ENCODE assay signal across 24 cellular contexts in the genomic region with DNA sequence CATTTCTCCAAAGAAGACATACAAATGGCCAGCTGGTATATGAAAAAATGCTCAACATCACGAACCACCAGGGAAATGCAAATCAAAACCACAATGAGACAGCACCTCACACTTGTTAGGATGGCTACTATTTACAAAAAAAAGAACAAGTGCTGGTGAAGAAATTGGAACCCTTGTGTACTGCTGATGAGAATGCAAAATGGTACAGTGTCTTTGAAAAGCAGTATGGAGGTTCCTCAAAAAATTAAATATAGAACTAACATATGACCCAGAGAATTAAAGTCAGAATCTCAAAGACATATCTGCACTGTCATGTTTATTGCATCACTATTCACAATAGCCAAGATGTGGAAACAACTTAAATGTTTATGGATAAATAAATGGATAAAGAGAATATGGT. TPM values are rescaled to one million over a fixed set of nuclear protein-coding genes. Genes with fewer than 3 reads are reported as not detected.
DNase-seq lines count a peak whose midpoint lies in the region; ATAC-seq, FAIRE-seq and TF ChIP-seq lines count a peak whose summit lies in the region.
"Had no signal": no experiment of that assay in that cellular context is flagged by ENCODE, and none has a peak within 500 bp of the region (broad histone marks: within the 10 kb centered on the region; RNA-seq: fewer than 3 reads in every experiment).

No MANE protein-coding gene starts in this region.

- H2AFZ ChIP-seq in Karpas-422 (ENCODE audit: low read length) (no peak overlapping the region), GM12878 (ENCODE audit: control insufficient read depth, low read depth, low read length) (no peak overlapping the region), PC-9 (no peak overlapping the region)
- H2AFZ ChIP-seq: GM23338 had no signal

- no peak for TF ChIP-seq CTCF in A549 (IDR thresholded peaks at IDR 0.05)
- no peak for TF ChIP-seq CTCF in GM12878 (IDR thresholded peaks at IDR 0.05 in 2 of 3, conservative IDR thresholded peaks at IDR 0.05 in 1 of 3; ENCODE audit: control insufficient read depth in 2 of 3, extremely low read depth in 1 of 3, insufficient read depth in 1 of 3, low read depth in 3 of 3, low read length in 3 of 3)
- no peak for TF ChIP-seq CTCF in PC-9 (conservative IDR thresholded peaks at IDR 0.05)

- H3F3A ChIP-seq in PC-9 (ENCODE audit: insufficient read depth, low read depth), result no peaks in the 10 kb centered on the region

- no peaks in the 10 kb centered on the region for H3K36me3 ChIP-seq in Karpas-422 (ENCODE audit: insufficient read depth, low read length)
- H3K36me3 ChIP-seq in GM12878 (ENCODE audit: control insufficient read depth in 2 of 2, insufficient read depth in 2 of 2, low read length in 1 of 2), result no peaks in the 10 kb centered on the region
- no peaks in the 10 kb centered on the region for H3K36me3 ChIP-seq in PC-9 (ENCODE audit: low read depth)

- TF ChIP-seq EP300 in A549 (IDR thresholded peaks at IDR 0.05) (no peak), GM12878 (IDR thresholded peaks at IDR 0.05; ENCODE audit: borderline replicate concordance in 1 of 2, control insufficient read depth in 1 of 2, low read depth in 2 of 2, low read length in 2 of 2) (no peak)

- no peak for ATAC-seq in A549
- ATAC-seq in GM12878, result peak; percentile 36; the same call in 2 of the 3 replicates
- no peak for ATAC-seq in HG03135 (IDR thresholded peaks at IDR 0.05; ENCODE audit: unreplicated experiment)
- no peak for ATAC-seq in GM18517 (IDR thresholded peaks at IDR 0.05; ENCODE audit: unreplicated experiment)
- ATAC-seq: CD8-positive, alpha-beta T cell; GM23338; HepG2 had no signal

- WGBS in A549 (ENCODE audit: missing lambda C conversion rate), result 0% methylated on average over 1 of the region's 1 CpG
- 0% methylated on average over 1 of the region's 1 CpG for WGBS in GM12878 (ENCODE audit: insufficient coverage, insufficient replicate concordance, low lambda C conversion rate, missing lambda C conversion rate)

- FAIRE-seq in A549 (lab: Jason Lieb, UNC) (peak; percentile 68), GM18507 (lab: Jason Lieb, UNC) (peak; percentile 68), GM12878 (lab: Jason Lieb, UNC) (no peak)
- FAIRE-seq: A204.1, HepG2 had no signal

- H3K27ac ChIP-seq in A549 (no peak overlapping the region), Karpas-422 (ENCODE audit: low read length) (no peak overlapping the region), GM12878 (ENCODE audit: control insufficient read depth, insufficient read depth) (no peak overlapping the region), PC-9 (no peak overlapping the region)
- H3K27ac ChIP-seq: KMS-11, SK-N-MC had no signal

- CTCF ChIA-PET in A549 (lab: Yijun Ruan, JAX), result no interaction called here
- CTCF ChIA-PET in GM12878 (lab: Yijun Ruan, JAX), result interaction anchor here (0.8 kb wide), 1 partner anchor 1611 kb away, joined by 3 read pairs; no protein-coding TSS in a partner anchor
- CTCF ChIA-PET in PC-9 (lab: Charles Lee), result no interaction called here

- BruUV-seq in GM12878 (replicated peaks; lab: Mats Ljungman, UMichigan), result no TSS peak
- BruUV-seq in PC-9 (replicated peaks; lab: Mats Ljungman, UMichigan), result no TSS peak

- in situ Hi-C loops in GM12878 (cut with MboI), result loop anchor here (25.0 kb wide), 1 partner anchor 988 kb away; no protein-coding TSS in a partner anchor

- no peaks in the 10 kb centered on the region for H3K79me2 ChIP-seq in Karpas-422 (ENCODE audit: low read length)
- H3K79me2 ChIP-seq in GM12878 (ENCODE audit: control insufficient read depth, insufficient read depth, low read length), result no peaks in the 10 kb centered on the region
- no peaks in the 10 kb centered on the region for H3K79me2 ChIP-seq in PC-9 (ENCODE audit: low read depth)

- H3K4me2 ChIP-seq in A549, result no peak overlapping the region
- H3K4me2 ChIP-seq in Karpas-422 (ENCODE audit: low read depth, low read length, poor library complexity, severe bottlenecking), result peak overlapping the region; percentile 9
- H3K4me2 ChIP-seq in GM12878 (ENCODE audit: control insufficient read depth, insufficient read depth), result no peak overlapping the region
- H3K4me2 ChIP-seq in PC-9, result no peak overlapping the region
- H3K4me2 ChIP-seq: GM23338, KMS-11 had no signal

- H3K4me3 ChIP-seq in A549 (no peak overlapping the region), Karpas-422 (ENCODE audit: low read length) (no peak overlapping the region), GM12878 (no peak overlapping the region), PC-9 (no peak overlapping the region)
- H3K4me3 ChIP-seq: GM23338, SK-N-MC had no signal

- H3K9ac ChIP-seq in Karpas-422 (ENCODE audit: low read length) (no peak overlapping the region), GM12878 (ENCODE audit: control insufficient read depth, insufficient read depth, low read length) (no peak overlapping the region)
- H3K9ac ChIP-seq: KMS-11 had no signal

- RAD21 ChIA-PET in GM12878 (lab: Charles Lee; ENCODE audit: unreplicated experiment), result no interaction called here

- no peak for DNase-seq in A549 (ENCODE audit: low read depth in 1 of 2, low spot score in 1 of 2)
- no peak for DNase-seq in GM18507 (ENCODE audit: extremely low spot score, insufficient read length, low read depth)
- DNase-seq in Karpas-422, result peak; percentile 66
- no peak for DNase-seq in GM12878 (ENCODE audit: low read depth, low spot score)
- no peak for DNase-seq in PC-9
- DNase-seq: Calu3; CD8-positive, alpha-beta T cell; GF-D8; HCEC 1CT; NCI-H1417 treated with DMSO at 0.1 percent for 48 hours; NCI-H187 treated with DMSO at 0.1 percent for 48 hours; NCI-H2227 treated with DMSO at 0.1 percent for 48 hours; NCI-H510A treated with DMSO at 0.1 percent for 48 hours; SHP77 had no signal

- H3K27me3 ChIP-seq in Karpas-422 (ENCODE audit: low read length), result no peaks in the 10 kb centered on the region
- H3K27me3 ChIP-seq in GM12878 (replicated peaks in 1 of 2; ENCODE audit: control insufficient read depth in 2 of 2, insufficient read depth in 2 of 2, low read length in 1 of 2), result no peaks in the 10 kb centered on the region
- no peaks in the 10 kb centered on the region for H3K27me3 ChIP-seq in PC-9 (ENCODE audit: insufficient read depth, low read depth)

- no peak for TF ChIP-seq RAD21 in A549 (conservative IDR thresholded peaks at IDR 0.05 in 1 of 2, IDR thresholded peaks at IDR 0.05 in 1 of 2)
- TF ChIP-seq RAD21 in GM12878 (IDR thresholded peaks at IDR 0.05; ENCODE audit: insufficient read depth, low read depth, low read length), result no peak

- intact Hi-C loops in GM12878 (cut with micrococcal nuclease; ENCODE audit: unreplicated experiment) (no loop called here), PC-9 (cut with micrococcal nuclease; ENCODE audit: unreplicated experiment) (no loop called here)

- POLR2A ChIA-PET in A549 (lab: Yijun Ruan, JAX) (no interaction called here), GM12878 (lab: Charles Lee) (no interaction called here), PC-9 (lab: Charles Lee; ENCODE audit: unreplicated experiment) (no interaction called here)

- H3K4me1 ChIP-seq in A549 (no peaks in the 10 kb centered on the region), Karpas-422 (ENCODE audit: low read length) (peaks cover 15% of the 10 kb centered on the region), GM12878 (ENCODE audit: control insufficient read depth, insufficient read depth, low read length) (no peaks in the 10 kb centered on the region), PC-9 (replicated peaks; ENCODE audit: insufficient read depth) (no peaks in the 10 kb centered on the region)

- H3K9me2 ChIP-seq in Karpas-422 (replicated peaks; ENCODE audit: insufficient read depth, low read length) (no peaks in the 10 kb centered on the region), PC-9 (ENCODE audit: insufficient read depth) (no peaks in the 10 kb centered on the region)

- no peaks in the 10 kb centered on the region for H4K20me1 ChIP-seq in Karpas-422 (ENCODE audit: insufficient read depth, low read depth, low read length)
- H4K20me1 ChIP-seq in GM12878 (ENCODE audit: control insufficient read depth, insufficient read depth), result no peaks in the 10 kb centered on the region
- H4K20me1 ChIP-seq in PC-9 (ENCODE audit: insufficient read depth), result no peaks in the 10 kb centered on the region

- SMC1A ChIA-PET in GM12878 (lab: Charles Lee; ENCODE audit: uncharacterized antibody, unreplicated experiment), result interaction anchor here (0.9 kb wide), 1 partner anchor 12 kb away, joined by 3 read pairs; no protein-coding TSS in a partner anchor

- no peak for TF ChIP-seq POLR2A in A549 (IDR thresholded peaks at IDR 0.05; ENCODE audit: low read length)
- no peak for TF ChIP-seq POLR2A in GM12878 (IDR thresholded peaks at IDR 0.05; ENCODE audit: low read depth, low read length)

- H3K9me3 ChIP-seq in A549 (no peaks in the 10 kb centered on the region), Karpas-422 (ENCODE audit: low read length) (no peaks in the 10 kb centered on the region), GM12878 (replicated peaks; ENCODE audit: control insufficient read depth, insufficient read depth, low read length) (no peaks in the 10 kb centered on the region; the same call in 2 of the 3 replicates), PC-9 (ENCODE audit: insufficient read depth, low read depth) (no peaks in the 10 kb centered on the region)

RNA-seq across cellular contexts. Expression of a gene that starts 20.9 kb away (rescaled TPM):
- polyA plus RNA-seq in A549 (2011; rRNA removed) (not detected in 2 replicates), A549 (2017; fragmentation: RNase III; extraction: RNeasy Plus Mini Kit Qiagen cat#74134 plus additional on column Dnase treatment) (not detected in 3 replicates), GM12878 (2011; rRNA removed) (not detected in 2 replicates), GM12878 (2014; fragmentation: Illumina TruSeq; extraction: Trizol) (not detected in 2 replicates), GM12878 (2014; fragmentation: Nextera tagmentation; extraction: Ambion mirVana) (not detected), GM12878 (2014; rRNA removed) (not detected in 2 replicates), GM12878 (2016; fragmentation: Nextera tagmentation; extraction: Ambion mirVana) (not detected)
- not detected in 2 replicates for polyA plus RNA-seq in A549 (2012; cell fraction: cytosol; rRNA removed)
- not detected in 2 replicates for polyA plus RNA-seq in A549 (2012; cell fraction: nucleus; rRNA removed)
- polyA minus RNA-seq in A549 (2011; rRNA and poly(A)+ RNA removed), result not detected in 2 replicates
- not detected in 2 replicates for total RNA-seq in Karpas-422 (2014; rRNA removed; shearing (Covaris generic); ENCODE audit: low replicate concordance)
- total RNA-seq in GM12878 (2013; cell fraction: nucleolus; rRNA removed), result not detected in 2 replicates
- total RNA-seq in GM12878 (2014; rRNA removed) (not detected in 2 replicates), GM12878 (2014; rRNA removed; fragmentation: Illumina TruSeq; extraction: Trizol) (not detected in 2 replicates), GM12878 (2021) (not detected in 2 replicates), PC-9 (2021) (not detected in 2 replicates)
- not detected for polyA plus RNA-seq in GM12878 (2011; ENCODE audit: low read depth)
- not detected in 2 replicates for polyA plus RNA-seq in GM12878 (2011; cell fraction: cytosol; rRNA removed)
- not detected in 2 replicates for polyA plus RNA-seq in GM12878 (2011; cell fraction: nucleus; rRNA removed)
- polyA plus RNA-seq in GM12878 (2012), result not detected in 2 replicates
- not detected in 2 replicates for polyA minus RNA-seq in GM12878 (2011; rRNA and poly(A)+ RNA removed)
- polyA minus RNA-seq in GM12878 (2011; cell fraction: cytosol; rRNA and poly(A)+ RNA removed), result not detected in 2 replicates
- polyA minus RNA-seq in GM12878 (2011; cell fraction: nucleus; rRNA and poly(A)+ RNA removed), result not detected in 2 replicates
- total RNA-seq: Calu3; CD8-positive, alpha-beta T cell; GM23338; MCF 10A; T-helper 2 cell treated with Interferon-gamma antibody and Interleukin-4, amounts not matched to agents 100 ng/mL and 5 ng/mL, for 36 hours had no signal
- polyA plus RNA-seq: BJ, HepG2 had no signal

RNA-seq across cellular contexts. Expression of a gene that starts 29.3 kb away (rescaled TPM):
- polyA plus RNA-seq in A549 (2011; rRNA removed) (4.5 and 5.5 TPM in 2 replicates), A549 (2017; fragmentation: RNase III; extraction: RNeasy Plus Mini Kit Qiagen cat#74134 plus additional on column Dnase treatment) (3.9 to 4.8 TPM (median 4.6 TPM) in 3 replicates), GM12878 (2011; rRNA removed) (0.79 and 0.94 TPM in 2 replicates), GM12878 (2014; fragmentation: Illumina TruSeq; extraction: Trizol) (2.0 and 3.5 TPM in 2 replicates), GM12878 (2014; fragmentation: Nextera tagmentation; extraction: Ambion mirVana) (under 1 TPM; 0.31 to 0.33 TPM), GM12878 (2014; rRNA removed) (0.93 and 1.1 TPM in 2 replicates), GM12878 (2016; fragmentation: Nextera tagmentation; extraction: Ambion mirVana) (under 1 TPM in 1 of 2 experiments, not detected in 1; 0.09 TPM)
- polyA plus RNA-seq in A549 (2012; cell fraction: cytosol; rRNA removed), result 2.2 and 2.9 TPM in 2 replicates
- polyA plus RNA-seq in A549 (2012; cell fraction: nucleus; rRNA removed), result 1.1 TPM in 2 replicates
- polyA minus RNA-seq in A549 (2011; rRNA and poly(A)+ RNA removed), result 5.4 and 6.2 TPM in 2 replicates
- not detected in 2 replicates for total RNA-seq in Karpas-422 (2014; rRNA removed; shearing (Covaris generic); ENCODE audit: low replicate concordance)
- total RNA-seq in GM12878 (2013; cell fraction: nucleolus; rRNA removed), result 0.59 and 0.63 TPM in 2 replicates
- total RNA-seq in GM12878 (2014; rRNA removed) (0.82 and 0.90 TPM in 2 replicates), GM12878 (2014; rRNA removed; fragmentation: Illumina TruSeq; extraction: Trizol) (0.69 and 0.89 TPM in 2 replicates), GM12878 (2021) (0.90 and 1.3 TPM in 2 replicates), PC-9 (2021) (1.1 and 1.3 TPM in 2 replicates)
- 0.73 TPM for polyA plus RNA-seq in GM12878 (2011; ENCODE audit: low read depth)
- polyA plus RNA-seq in GM12878 (2011; cell fraction: cytosol; rRNA removed), result 0.65 and 0.73 TPM in 2 replicates
- 0.45 and 0.60 TPM in 2 replicates for polyA plus RNA-seq in GM12878 (2011; cell fraction: nucleus; rRNA removed)
- 0.87 and 1.1 TPM in 2 replicates for polyA plus RNA-seq in GM12878 (2012)
- 1.6 and 2.3 TPM in 2 replicates for polyA minus RNA-seq in GM12878 (2011; rRNA and poly(A)+ RNA removed)
- 0.42 TPM in 1 of 2 replicates, not detected in the other for polyA minus RNA-seq in GM12878 (2011; cell fraction: cytosol; rRNA and poly(A)+ RNA removed)
- 1.2 and 1.8 TPM in 2 replicates for polyA minus RNA-seq in GM12878 (2011; cell fraction: nucleus; rRNA and poly(A)+ RNA removed)
